Comparison of ENCODE assay signal across 1 cellular context in the genomic region with DNA sequence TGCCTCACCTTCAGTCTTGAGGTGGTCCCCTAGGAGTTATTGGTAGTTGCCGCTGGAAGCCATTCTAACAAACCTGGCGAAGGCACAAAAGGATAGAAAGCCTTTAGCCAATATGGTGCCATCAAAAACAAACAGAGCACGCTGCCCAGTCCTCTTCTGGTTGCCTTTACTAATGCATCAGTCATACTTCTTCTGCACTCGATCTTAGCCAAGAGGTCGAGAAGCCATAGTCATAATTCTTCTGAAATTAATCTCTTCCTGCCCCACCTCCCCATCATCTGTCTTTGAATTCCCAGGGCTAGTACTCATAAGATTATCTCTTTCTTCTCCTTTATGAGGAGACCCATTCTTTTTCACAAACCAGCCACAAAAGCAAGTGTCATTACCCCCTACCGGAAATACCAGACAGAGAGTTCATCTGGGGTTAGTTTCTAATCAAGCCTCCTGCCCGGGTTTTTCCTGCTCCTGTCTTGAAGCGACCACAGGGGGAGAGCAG.
A peak's percentile ranks its signal among the peaks of the same experiment; 100 is the strongest.
TF ChIP-seq lines count a peak whose summit lies in the region.

No MANE protein-coding gene starts in this region.

TF ChIP-seq in HepG2, 621 proteins besides CTCF, POLR2A, EP300 and RAD21 (continued from another document and continues in another):
- TF ChIP-seq NFE2L1 (CRISPR knock-in tag; IDR thresholded peaks at IDR 0.05; ENCODE audit: borderline replicate concordance) (no peak), NCOA1 (CRISPR knock-in tag; IDR thresholded peaks at IDR 0.05) (no peak), SP140L (CRISPR knock-in tag; IDR thresholded peaks at IDR 0.05; ENCODE audit: borderline replicate concordance) (0 out of 2 replicates have a peak, but pooled peaks have one; percentile 22), HES4 (CRISPR knock-in tag; IDR thresholded peaks at IDR 0.05; ENCODE audit: borderline replicate concordance) (no peak), ZBTB20 (CRISPR knock-in tag; IDR thresholded peaks at IDR 0.05; ENCODE audit: borderline replicate concordance, low read depth) (no peak), POLR2AphosphoS5 (IDR thresholded peaks at IDR 0.05; ENCODE audit: low read depth, low read length) (no peak), ZNF432 (CRISPR knock-in tag; IDR thresholded peaks at IDR 0.05; ENCODE audit: borderline replicate concordance) (no peak), EHMT2 (IDR thresholded peaks at IDR 0.05; ENCODE audit: borderline replicate concordance, low read depth, low read length) (no peak), ZNF12 (CRISPR knock-in tag; IDR thresholded peaks at IDR 0.05) (no peak), MAFF (IDR thresholded peaks at IDR 0.05; ENCODE audit: low read depth, low read length) (no peak), ZFP1 (CRISPR knock-in tag; IDR thresholded peaks at IDR 0.05) (no peak), JARID2 (CRISPR knock-in tag; IDR thresholded peaks at IDR 0.05; ENCODE audit: insufficient replicate concordance) (no peak), ZNF737 (CRISPR knock-in tag; IDR thresholded peaks at IDR 0.05; ENCODE audit: borderline replicate concordance) (no peak), HMG20A (CRISPR knock-in tag; IDR thresholded peaks at IDR 0.05; ENCODE audit: borderline replicate concordance) (peak; percentile 28; the same call in 1 of the 2 replicates), ZFP62 (CRISPR knock-in tag; IDR thresholded peaks at IDR 0.05) (no peak), ZBTB8A (CRISPR knock-in tag; IDR thresholded peaks at IDR 0.05; ENCODE audit: borderline replicate concordance, low read depth) (no peak), TBX2 (CRISPR knock-in tag; IDR thresholded peaks at IDR 0.05; ENCODE audit: borderline replicate concordance) (0 out of 2 replicates have a peak, but pooled peaks have one; percentile 11), STAT5B (CRISPR knock-in tag; IDR thresholded peaks at IDR 0.05) (no peak), HHEX (CRISPR knock-in tag; IDR thresholded peaks at IDR 0.05) (no peak), MTA1 (CRISPR knock-in tag; IDR thresholded peaks at IDR 0.05; ENCODE audit: borderline replicate concordance) (no peak), ZNF10 (CRISPR knock-in tag; IDR thresholded peaks at IDR 0.05; ENCODE audit: borderline replicate concordance, low read depth) (no peak), ZSCAN20 (CRISPR knock-in tag; IDR thresholded peaks at IDR 0.05; ENCODE audit: borderline replicate concordance) (no peak), ZNF317 (CRISPR knock-in tag; IDR thresholded peaks at IDR 0.05) (no peak), ZNF205 (CRISPR knock-in tag; IDR thresholded peaks at IDR 0.05) (no peak), ZNF431 (CRISPR knock-in tag; IDR thresholded peaks at IDR 0.05; ENCODE audit: borderline replicate concordance, low read depth) (no peak), BHLHE40 (IDR thresholded peaks at IDR 0.05; ENCODE audit: low read length) (no peak), ZFP36 (IDR thresholded peaks at IDR 0.05; ENCODE audit: borderline replicate concordance, low read depth, low read length, partially characterized antibody) (no peak), ASH2L (IDR thresholded peaks at IDR 0.05; ENCODE audit: insufficient read length, low read depth, low read length) (no peak), TCF7 (IDR thresholded peaks at IDR 0.05; ENCODE audit: low read depth) (peak; percentile 19; the same call in 1 of the 2 replicates), NRL (CRISPR knock-in tag; IDR thresholded peaks at IDR 0.05; ENCODE audit: borderline replicate concordance) (no peak), KDM5B (CRISPR knock-in tag; IDR thresholded peaks at IDR 0.05; ENCODE audit: borderline replicate concordance) (no peak), U2AF1 (optimal IDR thresholded peaks at IDR 0.05; ENCODE audit: low read depth, low read length) (no peak), SMAD3 (CRISPR knock-in tag; IDR thresholded peaks at IDR 0.05) (no peak), ARNT (IDR thresholded peaks at IDR 0.05) (no peak)
- TF ChIP-seq, protein P1, sequence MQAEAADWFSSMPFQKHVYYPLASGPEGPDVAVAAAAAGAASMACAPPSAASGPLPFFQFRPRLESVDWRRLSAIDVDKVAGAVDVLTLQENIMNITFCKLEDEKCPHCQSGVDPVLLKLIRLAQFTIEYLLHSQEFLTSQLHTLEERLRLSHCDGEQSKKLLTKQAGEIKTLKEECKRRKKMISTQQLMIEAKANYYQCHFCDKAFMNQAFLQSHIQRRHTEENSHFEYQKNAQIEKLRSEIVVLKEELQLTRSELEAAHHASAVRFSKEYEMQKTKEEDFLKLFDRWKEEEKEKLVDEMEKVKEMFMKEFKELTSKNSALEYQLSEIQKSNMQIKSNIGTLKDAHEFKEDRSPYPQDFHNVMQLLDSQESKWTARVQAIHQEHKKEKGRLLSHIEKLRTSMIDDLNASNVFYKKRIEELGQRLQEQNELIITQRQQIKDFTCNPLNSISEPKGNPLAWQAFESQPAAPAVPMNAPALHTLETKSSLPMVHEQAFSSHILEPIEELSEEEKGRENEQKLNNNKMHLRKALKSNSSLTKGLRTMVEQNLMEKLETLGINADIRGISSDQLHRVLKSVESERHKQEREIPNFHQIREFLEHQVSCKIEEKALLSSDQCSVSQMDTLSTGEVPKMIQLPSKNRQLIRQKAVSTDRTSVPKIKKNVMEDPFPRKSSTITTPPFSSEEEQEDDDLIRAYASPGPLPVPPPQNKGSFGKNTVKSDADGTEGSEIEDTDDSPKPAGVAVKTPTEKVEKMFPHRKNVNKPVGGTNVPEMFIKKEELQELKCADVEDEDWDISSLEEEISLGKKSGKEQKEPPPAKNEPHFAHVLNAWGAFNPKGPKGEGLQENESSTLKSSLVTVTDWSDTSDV (CRISPR knock-in tag; IDR thresholded peaks at IDR 0.05), result no peak
- TF ChIP-seq, protein P2, sequence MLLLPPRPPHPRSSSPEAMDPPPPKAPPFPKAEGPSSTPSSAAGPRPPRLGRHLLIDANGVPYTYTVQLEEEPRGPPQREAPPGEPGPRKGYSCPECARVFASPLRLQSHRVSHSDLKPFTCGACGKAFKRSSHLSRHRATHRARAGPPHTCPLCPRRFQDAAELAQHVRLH (CRISPR knock-in tag; IDR thresholded peaks at IDR 0.05; ENCODE audit: borderline replicate concordance, low read depth), result no peak
- TF ChIP-seq, protein P3, sequence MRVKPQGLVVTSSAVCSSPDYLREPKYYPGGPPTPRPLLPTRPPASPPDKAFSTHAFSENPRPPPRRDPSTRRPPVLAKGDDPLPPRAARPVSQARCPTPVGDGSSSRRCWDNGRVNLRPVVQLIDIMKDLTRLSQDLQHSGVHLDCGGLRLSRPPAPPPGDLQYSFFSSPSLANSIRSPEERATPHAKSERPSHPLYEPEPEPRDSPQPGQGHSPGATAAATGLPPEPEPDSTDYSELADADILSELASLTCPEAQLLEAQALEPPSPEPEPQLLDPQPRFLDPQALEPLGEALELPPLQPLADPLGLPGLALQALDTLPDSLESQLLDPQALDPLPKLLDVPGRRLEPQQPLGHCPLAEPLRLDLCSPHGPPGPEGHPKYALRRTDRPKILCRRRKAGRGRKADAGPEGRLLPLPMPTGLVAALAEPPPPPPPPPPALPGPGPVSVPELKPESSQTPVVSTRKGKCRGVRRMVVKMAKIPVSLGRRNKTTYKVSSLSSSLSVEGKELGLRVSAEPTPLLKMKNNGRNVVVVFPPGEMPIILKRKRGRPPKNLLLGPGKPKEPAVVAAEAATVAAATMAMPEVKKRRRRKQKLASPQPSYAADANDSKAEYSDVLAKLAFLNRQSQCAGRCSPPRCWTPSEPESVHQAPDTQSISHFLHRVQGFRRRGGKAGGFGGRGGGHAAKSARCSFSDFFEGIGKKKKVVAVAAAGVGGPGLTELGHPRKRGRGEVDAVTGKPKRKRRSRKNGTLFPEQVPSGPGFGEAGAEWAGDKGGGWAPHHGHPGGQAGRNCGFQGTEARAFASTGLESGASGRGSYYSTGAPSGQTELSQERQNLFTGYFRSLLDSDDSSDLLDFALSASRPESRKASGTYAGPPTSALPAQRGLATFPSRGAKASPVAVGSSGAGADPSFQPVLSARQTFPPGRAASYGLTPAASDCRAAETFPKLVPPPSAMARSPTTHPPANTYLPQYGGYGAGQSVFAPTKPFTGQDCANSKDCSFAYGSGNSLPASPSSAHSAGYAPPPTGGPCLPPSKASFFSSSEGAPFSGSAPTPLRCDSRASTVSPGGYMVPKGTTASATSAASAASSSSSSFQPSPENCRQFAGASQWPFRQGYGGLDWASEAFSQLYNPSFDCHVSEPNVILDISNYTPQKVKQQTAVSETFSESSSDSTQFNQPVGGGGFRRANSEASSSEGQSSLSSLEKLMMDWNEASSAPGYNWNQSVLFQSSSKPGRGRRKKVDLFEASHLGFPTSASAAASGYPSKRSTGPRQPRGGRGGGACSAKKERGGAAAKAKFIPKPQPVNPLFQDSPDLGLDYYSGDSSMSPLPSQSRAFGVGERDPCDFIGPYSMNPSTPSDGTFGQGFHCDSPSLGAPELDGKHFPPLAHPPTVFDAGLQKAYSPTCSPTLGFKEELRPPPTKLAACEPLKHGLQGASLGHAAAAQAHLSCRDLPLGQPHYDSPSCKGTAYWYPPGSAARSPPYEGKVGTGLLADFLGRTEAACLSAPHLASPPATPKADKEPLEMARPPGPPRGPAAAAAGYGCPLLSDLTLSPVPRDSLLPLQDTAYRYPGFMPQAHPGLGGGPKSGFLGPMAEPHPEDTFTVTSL (CRISPR knock-in tag; IDR thresholded peaks at IDR 0.05; ENCODE audit: borderline replicate concordance), result no peak
- TF ChIP-seq, protein P4, sequence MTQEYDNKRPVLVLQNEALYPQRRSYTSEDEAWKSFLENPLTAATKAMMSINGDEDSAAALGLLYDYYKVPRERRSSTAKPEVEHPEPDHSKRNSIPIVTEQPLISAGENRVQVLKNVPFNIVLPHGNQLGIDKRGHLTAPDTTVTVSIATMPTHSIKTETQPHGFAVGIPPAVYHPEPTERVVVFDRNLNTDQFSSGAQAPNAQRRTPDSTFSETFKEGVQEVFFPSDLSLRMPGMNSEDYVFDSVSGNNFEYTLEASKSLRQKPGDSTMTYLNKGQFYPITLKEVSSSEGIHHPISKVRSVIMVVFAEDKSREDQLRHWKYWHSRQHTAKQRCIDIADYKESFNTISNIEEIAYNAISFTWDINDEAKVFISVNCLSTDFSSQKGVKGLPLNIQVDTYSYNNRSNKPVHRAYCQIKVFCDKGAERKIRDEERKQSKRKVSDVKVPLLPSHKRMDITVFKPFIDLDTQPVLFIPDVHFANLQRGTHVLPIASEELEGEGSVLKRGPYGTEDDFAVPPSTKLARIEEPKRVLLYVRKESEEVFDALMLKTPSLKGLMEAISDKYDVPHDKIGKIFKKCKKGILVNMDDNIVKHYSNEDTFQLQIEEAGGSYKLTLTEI (CRISPR knock-in tag; conservative IDR thresholded peaks at IDR 0.05), result no peak
- TF ChIP-seq, protein P5, sequence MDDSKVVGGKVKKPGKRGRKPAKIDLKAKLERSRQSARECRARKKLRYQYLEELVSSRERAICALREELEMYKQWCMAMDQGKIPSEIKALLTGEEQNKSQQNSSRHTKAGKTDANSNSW (CRISPR knock-in tag; IDR thresholded peaks at IDR 0.05; ENCODE audit: borderline replicate concordance), result no peak
- TF ChIP-seq, protein P6, sequence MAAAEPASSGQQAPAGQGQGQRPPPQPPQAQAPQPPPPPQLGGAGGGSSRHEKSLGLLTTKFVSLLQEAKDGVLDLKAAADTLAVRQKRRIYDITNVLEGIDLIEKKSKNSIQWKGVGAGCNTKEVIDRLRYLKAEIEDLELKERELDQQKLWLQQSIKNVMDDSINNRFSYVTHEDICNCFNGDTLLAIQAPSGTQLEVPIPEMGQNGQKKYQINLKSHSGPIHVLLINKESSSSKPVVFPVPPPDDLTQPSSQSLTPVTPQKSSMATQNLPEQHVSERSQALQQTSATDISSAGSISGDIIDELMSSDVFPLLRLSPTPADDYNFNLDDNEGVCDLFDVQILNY (CRISPR knock-in tag; conservative IDR thresholded peaks at IDR 0.05), result no peak
- TF ChIP-seq, protein P7, sequence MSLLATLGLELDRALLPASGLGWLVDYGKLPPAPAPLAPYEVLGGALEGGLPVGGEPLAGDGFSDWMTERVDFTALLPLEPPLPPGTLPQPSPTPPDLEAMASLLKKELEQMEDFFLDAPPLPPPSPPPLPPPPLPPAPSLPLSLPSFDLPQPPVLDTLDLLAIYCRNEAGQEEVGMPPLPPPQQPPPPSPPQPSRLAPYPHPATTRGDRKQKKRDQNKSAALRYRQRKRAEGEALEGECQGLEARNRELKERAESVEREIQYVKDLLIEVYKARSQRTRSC (CRISPR knock-in tag; IDR thresholded peaks at IDR 0.05; ENCODE audit: low read depth), result no peak
- TF ChIP-seq, protein P8, sequence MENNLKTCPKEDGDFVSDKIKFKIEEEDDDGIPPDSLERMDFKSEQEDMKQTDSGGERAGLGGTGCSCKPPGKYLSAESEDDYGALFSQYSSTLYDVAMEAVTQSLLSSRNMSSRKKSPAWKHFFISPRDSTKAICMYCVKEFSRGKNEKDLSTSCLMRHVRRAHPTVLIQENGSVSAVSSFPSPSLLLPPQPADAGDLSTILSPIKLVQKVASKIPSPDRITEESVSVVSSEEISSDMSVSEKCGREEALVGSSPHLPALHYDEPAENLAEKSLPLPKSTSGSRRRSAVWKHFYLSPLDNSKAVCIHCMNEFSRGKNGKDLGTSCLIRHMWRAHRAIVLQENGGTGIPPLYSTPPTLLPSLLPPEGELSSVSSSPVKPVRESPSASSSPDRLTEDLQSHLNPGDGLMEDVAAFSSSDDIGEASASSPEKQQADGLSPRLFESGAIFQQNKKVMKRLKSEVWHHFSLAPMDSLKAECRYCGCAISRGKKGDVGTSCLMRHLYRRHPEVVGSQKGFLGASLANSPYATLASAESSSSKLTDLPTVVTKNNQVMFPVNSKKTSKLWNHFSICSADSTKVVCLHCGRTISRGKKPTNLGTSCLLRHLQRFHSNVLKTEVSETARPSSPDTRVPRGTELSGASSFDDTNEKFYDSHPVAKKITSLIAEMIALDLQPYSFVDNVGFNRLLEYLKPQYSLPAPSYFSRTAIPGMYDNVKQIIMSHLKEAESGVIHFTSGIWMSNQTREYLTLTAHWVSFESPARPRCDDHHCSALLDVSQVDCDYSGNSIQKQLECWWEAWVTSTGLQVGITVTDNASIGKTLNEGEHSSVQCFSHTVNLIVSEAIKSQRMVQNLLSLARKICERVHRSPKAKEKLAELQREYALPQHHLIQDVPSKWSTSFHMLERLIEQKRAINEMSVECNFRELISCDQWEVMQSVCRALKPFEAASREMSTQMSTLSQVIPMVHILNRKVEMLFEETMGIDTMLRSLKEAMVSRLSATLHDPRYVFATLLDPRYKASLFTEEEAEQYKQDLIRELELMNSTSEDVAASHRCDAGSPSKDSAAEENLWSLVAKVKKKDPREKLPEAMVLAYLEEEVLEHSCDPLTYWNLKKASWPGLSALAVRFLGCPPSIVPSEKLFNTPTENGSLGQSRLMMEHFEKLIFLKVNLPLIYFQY (CRISPR knock-in tag; IDR thresholded peaks at IDR 0.05; ENCODE audit: borderline replicate concordance), result no peak
- TF ChIP-seq, protein P9, sequence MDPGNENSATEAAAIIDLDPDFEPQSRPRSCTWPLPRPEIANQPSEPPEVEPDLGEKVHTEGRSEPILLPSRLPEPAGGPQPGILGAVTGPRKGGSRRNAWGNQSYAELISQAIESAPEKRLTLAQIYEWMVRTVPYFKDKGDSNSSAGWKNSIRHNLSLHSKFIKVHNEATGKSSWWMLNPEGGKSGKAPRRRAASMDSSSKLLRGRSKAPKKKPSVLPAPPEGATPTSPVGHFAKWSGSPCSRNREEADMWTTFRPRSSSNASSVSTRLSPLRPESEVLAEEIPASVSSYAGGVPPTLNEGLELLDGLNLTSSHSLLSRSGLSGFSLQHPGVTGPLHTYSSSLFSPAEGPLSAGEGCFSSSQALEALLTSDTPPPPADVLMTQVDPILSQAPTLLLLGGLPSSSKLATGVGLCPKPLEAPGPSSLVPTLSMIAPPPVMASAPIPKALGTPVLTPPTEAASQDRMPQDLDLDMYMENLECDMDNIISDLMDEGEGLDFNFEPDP (CRISPR knock-in tag; conservative IDR thresholded peaks at IDR 0.05), result no peak
